In genomic region chr12:62603811-62604098, GRCh38 we compare ENCODE assay signal across 8 cellular contexts.
DNase-seq lines count a peak whose midpoint lies in the region; ATAC-seq and TF ChIP-seq lines count a peak whose summit lies in the region.

No MANE protein-coding gene starts in this region.

- in situ Hi-C loops in HAP-1 (cut with MboI; ENCODE audit: low sequenced_read_pairs), result no loop called here

- H3K4me3 ChIP-seq in HAP-1, result peak overlapping the region; percentile 59
- H3K4me3 ChIP-seq in hepatocyte, result peak overlapping the region; percentile 70
- H3K4me3 ChIP-seq in skin epidermis, result peak overlapping the region; percentile 55 to 94 (median 83)

- peaks cover 35% of the 10 kb centered on the region for H3K4me1 Mint-ChIP-seq in activated CD4-positive, alpha-beta memory T cell treated with anti-CD3 and anti-CD28 coated beads for 36 hours (ENCODE audit: low read depth)

- intact Hi-C loops in activated CD4-positive, alpha-beta memory T cell treated with anti-CD3 and anti-CD28 coated beads for 36 hours (cut with micrococcal nuclease), result loop anchor here (2.0 to 10.0 kb wide), 4 partner anchors 79 to 1801 kb away; partner anchors contain the start of gene XPOT

- CTCF ChIA-PET in activated CD4-positive, alpha-beta memory T cell treated with anti-CD3 and anti-CD28 coated beads for 36 hours (lab: Charles Lee), result interaction anchor here (1.0 to 1.7 kb wide), 6 partner anchors 21 to 209 kb away, joined by 3 to 7 read pairs (median 4); no protein-coding TSS in a partner anchor

- H2AFZ ChIP-seq in hepatocyte, result peak overlapping the region; percentile 57

- H3K79me2 ChIP-seq in hepatocyte, result peaks cover 51% of the 10 kb centered on the region

- H3K9me3 ChIP-seq in HAP-1 (no peaks in the 10 kb centered on the region), hepatocyte (ENCODE audit: low read depth) (no peaks in the 10 kb centered on the region)

- H3K4me1 ChIP-seq in HAP-1 (peaks cover 48% of the 10 kb centered on the region), hepatocyte (ENCODE audit: insufficient read depth) (peaks cover 7% of the 10 kb centered on the region)

- TF ChIP-seq CTCF in hepatocyte (IDR thresholded peaks at IDR 0.05; ENCODE audit: poor library complexity), result no peak

- POLR2A ChIA-PET in activated CD4-positive, alpha-beta memory T cell treated with anti-CD3 and anti-CD28 coated beads for 36 hours (lab: Charles Lee), result interaction anchor here (0.6 to 2.0 kb wide), 5 partner anchors 28 to 169 kb away, joined by 3 to 28 read pairs (median 4); partner anchors contain the start of gene MON2

- peak overlapping the region; percentile 83 for H3K4me2 ChIP-seq in hepatocyte

- no peaks in the 10 kb centered on the region for H3K27me3 Mint-ChIP-seq in activated CD4-positive, alpha-beta memory T cell treated with anti-CD3 and anti-CD28 coated beads for 36 hours

- 0% methylated on average over 14 of the region's 14 CpGs for WGBS in hepatocyte (ENCODE audit: low lambda C conversion rate, missing lambda C conversion rate)

- H3K27ac Mint-ChIP-seq in activated CD4-positive, alpha-beta memory T cell treated with anti-CD3 and anti-CD28 coated beads for 36 hours, result peak overlapping the region; percentile 99

- H3K9me2 ChIP-seq in hepatocyte (replicated peaks; ENCODE audit: insufficient read depth), result no peaks in the 10 kb centered on the region

- no peaks in the 10 kb centered on the region for H4K20me1 ChIP-seq in hepatocyte (ENCODE audit: insufficient read depth, poor library complexity, severe bottlenecking)

- no peaks in the 10 kb centered on the region for H3K36me3 ChIP-seq in HAP-1 (replicated peaks)
- H3K36me3 ChIP-seq in hepatocyte (replicated peaks; ENCODE audit: insufficient read depth, low read depth), result no peaks in the 10 kb centered on the region

- H3K27me3 ChIP-seq in HAP-1 (ENCODE audit: low read depth), result no peaks in the 10 kb centered on the region
- H3K27me3 ChIP-seq in hepatocyte, result no peaks in the 10 kb centered on the region

- ATAC-seq in GM21825 (IDR thresholded peaks at IDR 0.05; ENCODE audit: unreplicated experiment) (no peak), HG03159 (IDR thresholded peaks at IDR 0.05; ENCODE audit: unreplicated experiment) (no peak)

- no peak for DNase-seq in HAP-1 (ENCODE audit: low spot score in 2 of 2)
- no peak for DNase-seq in activated CD4-positive, alpha-beta memory T cell treated with anti-CD3 and anti-CD28 coated beads for 36 hours
- no peak for DNase-seq in hepatocyte (ENCODE audit: low spot score)
- no peak for DNase-seq in H4 (ENCODE audit: low spot score)
- no peak for DNase-seq in cerebellar nuclear complex (lab: John Stamatoyannopoulos, UW)

- peaks cover 7% of the 10 kb centered on the region for H3K36me3 Mint-ChIP-seq in activated CD4-positive, alpha-beta memory T cell treated with anti-CD3 and anti-CD28 coated beads for 36 hours

- H3K9me3 Mint-ChIP-seq in activated CD4-positive, alpha-beta memory T cell treated with anti-CD3 and anti-CD28 coated beads for 36 hours, result no peaks in the 10 kb centered on the region

- H3K27ac ChIP-seq in hepatocyte, result peak overlapping the region; percentile 100
- H3K27ac ChIP-seq in skin epidermis, result peak overlapping the region; percentile 97 to 100 (median 99)

- H3K4me3 Mint-ChIP-seq in activated CD4-positive, alpha-beta memory T cell treated with anti-CD3 and anti-CD28 coated beads for 36 hours, result peak overlapping the region; percentile 84
